Comparison of ENCODE assay signal across 13 cellular contexts in the genomic region with DNA sequence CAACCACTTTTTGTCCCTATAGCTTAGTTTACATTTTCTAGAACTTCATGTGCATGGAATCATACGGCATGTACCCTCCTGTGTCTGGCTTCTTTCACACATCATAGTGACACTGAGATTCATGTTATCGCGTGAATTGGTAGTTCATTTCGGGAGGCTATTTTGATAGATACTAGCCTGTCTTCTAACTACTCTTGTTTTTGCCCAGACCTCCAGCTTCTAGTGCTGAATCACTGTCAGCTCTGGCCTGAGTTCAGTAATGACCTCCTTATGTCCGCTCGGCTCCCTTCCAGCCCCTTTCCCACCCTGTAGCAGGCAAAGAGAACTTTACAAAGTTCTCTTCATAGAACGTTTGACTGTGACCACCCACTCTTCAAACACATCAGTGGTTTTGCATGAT. TPM values are rescaled to one million over a fixed set of nuclear protein-coding genes. Genes with fewer than 3 reads are reported as not detected.
DNase-seq lines count a peak whose midpoint lies in the region; ATAC-seq and TF ChIP-seq lines count a peak whose summit lies in the region.
"Had no signal": no experiment of that assay in that cellular context is flagged by ENCODE, and none has a peak within 500 bp of the region (broad histone marks: within the 10 kb centered on the region; RNA-seq: fewer than 3 reads in every experiment).

No MANE protein-coding gene starts in this region.

- no peaks in the 10 kb centered on the region for H3K27me3 ChIP-seq in transverse colon

- in situ Hi-C loops in transverse colon (cut with MboI; ENCODE audit: low pct_ligation_motif_present in 1 of 4, low pct_unique_long_range_greater_than_20kb in 1 of 4, low sequenced_read_pairs in 3 of 4): loop anchor here in 1 of 4 donors (10.0 to 25.0 kb wide), 2 partner anchors 146 to 244 kb away; no protein-coding TSS in a partner anchor

- no peak for TF ChIP-seq POLR2A in transverse colon (IDR thresholded peaks at IDR 0.05)

- CTCF ChIA-PET in activated B cell treated with CpG ODN at 0.5 μM for 24 hours (lab: Charles Lee): interaction anchor here (0.7 to 2.7 kb wide), 6 partner anchors 9 to 143 kb away, joined by 3 to 9 read pairs (median 8); a partner anchor contains a TSS
- CTCF ChIA-PET in activated CD4-positive, alpha-beta memory T cell treated with anti-CD3 and anti-CD28 coated beads for 36 hours (lab: Charles Lee): interaction anchor here (1.2 to 1.6 kb wide), 3 partner anchors 11 to 232 kb away, joined by 3 to 6 read pairs (median 4); no protein-coding TSS in a partner anchor

- H3K27me3 Mint-ChIP-seq in activated naive CD8-positive, alpha-beta T cell treated with anti-CD3 and anti-CD28 coated beads, Interleukin-2, amount 50 U/mL, for 24 hours: no peaks in the 10 kb centered on the region
- H3K27me3 Mint-ChIP-seq in activated naive CD8-positive, alpha-beta T cell treated with anti-CD3 and anti-CD28 coated beads for 36 hours: no peaks in the 10 kb centered on the region
- H3K27me3 Mint-ChIP-seq in activated B cell treated with CpG ODN at 0.5 μM for 24 hours: no peaks in the 10 kb centered on the region
- no peaks in the 10 kb centered on the region for H3K27me3 Mint-ChIP-seq in activated CD4-positive, alpha-beta memory T cell treated with anti-CD3 and anti-CD28 coated beads for 36 hours
- H3K27me3 Mint-ChIP-seq: activated naive CD8-positive, alpha-beta T cell treated with anti-CD3 and anti-CD28 coated beads, Interleukin-2, amount 10 ng/mL, durations not matched to agents 7 days and 5 days had no signal

- H3K27ac ChIP-seq in transverse colon: peak overlapping the region in 3 of 4 donors; percentile 29 to 76 (median 42)
- H3K27ac ChIP-seq: lower lobe of right lung had no signal

- peak overlapping the region; percentile 13 for H3K27ac Mint-ChIP-seq in activated naive CD8-positive, alpha-beta T cell treated with anti-CD3 and anti-CD28 coated beads, Interleukin-2, amount 50 U/mL, for 24 hours
- H3K27ac Mint-ChIP-seq in activated naive CD8-positive, alpha-beta T cell treated with anti-CD3 and anti-CD28 coated beads for 36 hours: no peak overlapping the region
- peak overlapping the region; percentile 97 for H3K27ac Mint-ChIP-seq in activated B cell treated with CpG ODN at 0.5 μM for 24 hours
- H3K27ac Mint-ChIP-seq in activated CD4-positive, alpha-beta memory T cell treated with anti-CD3 and anti-CD28 coated beads for 36 hours: no peak overlapping the region
- H3K27ac Mint-ChIP-seq: activated naive CD8-positive, alpha-beta T cell treated with anti-CD3 and anti-CD28 coated beads, Interleukin-2, amount 10 ng/mL, durations not matched to agents 7 days and 5 days had no signal

- H3K9me3 Mint-ChIP-seq in activated naive CD8-positive, alpha-beta T cell treated with anti-CD3 and anti-CD28 coated beads, Interleukin-2, amount 50 U/mL, for 24 hours: no peaks in the 10 kb centered on the region
- H3K9me3 Mint-ChIP-seq in activated naive CD8-positive, alpha-beta T cell treated with anti-CD3 and anti-CD28 coated beads for 36 hours: no peaks in the 10 kb centered on the region
- no peaks in the 10 kb centered on the region for H3K9me3 Mint-ChIP-seq in activated B cell treated with CpG ODN at 0.5 μM for 24 hours
- H3K9me3 Mint-ChIP-seq in activated CD4-positive, alpha-beta memory T cell treated with anti-CD3 and anti-CD28 coated beads for 36 hours: no peaks in the 10 kb centered on the region
- H3K9me3 Mint-ChIP-seq: activated naive CD8-positive, alpha-beta T cell treated with anti-CD3 and anti-CD28 coated beads, Interleukin-2, amount 10 ng/mL, durations not matched to agents 7 days and 5 days had no signal

- no peak overlapping the region for H3K4me3 Mint-ChIP-seq in activated naive CD8-positive, alpha-beta T cell treated with anti-CD3 and anti-CD28 coated beads, Interleukin-2, amount 50 U/mL, for 24 hours
- H3K4me3 Mint-ChIP-seq in activated naive CD8-positive, alpha-beta T cell treated with anti-CD3 and anti-CD28 coated beads for 36 hours: no peak overlapping the region
- peak overlapping the region; percentile 73 for H3K4me3 Mint-ChIP-seq in activated B cell treated with CpG ODN at 0.5 μM for 24 hours
- H3K4me3 Mint-ChIP-seq in activated CD4-positive, alpha-beta memory T cell treated with anti-CD3 and anti-CD28 coated beads for 36 hours: no peak overlapping the region
- H3K4me3 Mint-ChIP-seq: activated naive CD8-positive, alpha-beta T cell treated with anti-CD3 and anti-CD28 coated beads, Interleukin-2, amount 10 ng/mL, durations not matched to agents 7 days and 5 days had no signal

- DNase-seq in activated naive CD8-positive, alpha-beta T cell treated with anti-CD3 and anti-CD28 coated beads, Interleukin-2, amount 50 U/mL, for 24 hours: no peak
- no peak for DNase-seq in activated naive CD8-positive, alpha-beta T cell treated with anti-CD3 and anti-CD28 coated beads for 36 hours
- no peak for DNase-seq in activated B cell treated with CpG ODN at 0.5 μM for 24 hours
- DNase-seq in transverse colon: no peak
- no peak for DNase-seq in activated CD4-positive, alpha-beta memory T cell treated with anti-CD3 and anti-CD28 coated beads for 36 hours
- DNase-seq in SIG-M5 treated with dmso at 0.1 percent for 504 hours (lab: John Stamatoyannopoulos, UW; ENCODE audit: unreplicated experiment): no peak
- DNase-seq in activated CD4-positive, alpha-beta T cell treated with anti-CD3 and anti-CD28 coated beads for 1 hour: no peak
- DNase-seq: activated naive CD8-positive, alpha-beta T cell treated with anti-CD3 and anti-CD28 coated beads, Interleukin-2, amount 10 ng/mL, durations not matched to agents 7 days and 5 days; lower lobe of right lung had no signal

- H3K4me1 Mint-ChIP-seq in activated naive CD8-positive, alpha-beta T cell treated with anti-CD3 and anti-CD28 coated beads, Interleukin-2, amount 50 U/mL, for 24 hours: peaks cover 12% of the 10 kb centered on the region
- peaks cover 9% of the 10 kb centered on the region for H3K4me1 Mint-ChIP-seq in activated naive CD8-positive, alpha-beta T cell treated with anti-CD3 and anti-CD28 coated beads for 36 hours
- peaks cover 66% of the 10 kb centered on the region for H3K4me1 Mint-ChIP-seq in activated B cell treated with CpG ODN at 0.5 μM for 24 hours
- H3K4me1 Mint-ChIP-seq in activated CD4-positive, alpha-beta memory T cell treated with anti-CD3 and anti-CD28 coated beads for 36 hours (ENCODE audit: low read depth): peaks cover 12% of the 10 kb centered on the region

- peaks cover 22% of the 10 kb centered on the region for H3K36me3 Mint-ChIP-seq in activated naive CD8-positive, alpha-beta T cell treated with anti-CD3 and anti-CD28 coated beads, Interleukin-2, amount 50 U/mL, for 24 hours (ENCODE audit: low read depth)
- peaks cover 36% of the 10 kb centered on the region for H3K36me3 Mint-ChIP-seq in activated naive CD8-positive, alpha-beta T cell treated with anti-CD3 and anti-CD28 coated beads for 36 hours
- H3K36me3 Mint-ChIP-seq in activated B cell treated with CpG ODN at 0.5 μM for 24 hours (ENCODE audit: low read depth): peaks cover 43% of the 10 kb centered on the region
- peaks cover 30% of the 10 kb centered on the region for H3K36me3 Mint-ChIP-seq in activated CD4-positive, alpha-beta memory T cell treated with anti-CD3 and anti-CD28 coated beads for 36 hours

- no peak for TF ChIP-seq EP300 in transverse colon (IDR thresholded peaks at IDR 0.05; ENCODE audit: low read depth)

- WGBS in transverse colon (ENCODE audit: low coverage in 1 of 2), 2 donors: 83 to 89% methylated on average over 7 of the region's 7 CpGs

- H3K4me3 ChIP-seq in transverse colon: no peak overlapping the region
- H3K4me3 ChIP-seq: lower lobe of right lung had no signal

- POLR2A ChIA-PET in activated B cell treated with CpG ODN at 0.5 μM for 24 hours (lab: Charles Lee): interaction anchor here (0.5 to 5.3 kb wide), 16 partner anchors 8 to 1219 kb away, joined by 3 to 287 read pairs (median 8); a partner anchor contains a TSS
- POLR2A ChIA-PET in activated CD4-positive, alpha-beta memory T cell treated with anti-CD3 and anti-CD28 coated beads for 36 hours (lab: Charles Lee): interaction anchor here (1.5 kb wide), 1 partner anchor 224 kb away, joined by 4 read pairs; a partner anchor contains a TSS

- H3K4me1 ChIP-seq in transverse colon: no peaks in the 10 kb centered on the region
- H3K4me1 ChIP-seq: lower lobe of right lung had no signal

- no peak for ATAC-seq in activated naive CD8-positive, alpha-beta T cell treated with anti-CD3 and anti-CD28 coated beads, Interleukin-2, amount 50 U/mL, for 24 hours
- ATAC-seq in HG02798 (IDR thresholded peaks at IDR 0.05; ENCODE audit: poor library complexity, unreplicated experiment) (peak; percentile 5), activated B cell treated with CpG ODN at 0.5 μM for 24 hours (ENCODE audit: low read depth) (no peak)

- TF ChIP-seq CTCF in activated B cell treated with CpG ODN at 0.5 μM for 24 hours (IDR thresholded peaks at IDR 0.05) (no peak), transverse colon (IDR thresholded peaks at IDR 0.05) (no peak)

- no peaks in the 10 kb centered on the region for H3K9me3 ChIP-seq in transverse colon
- H3K9me3 ChIP-seq: lower lobe of right lung had no signal

- intact Hi-C loops in activated B cell treated with CpG ODN at 0.5 μM for 24 hours (cut with micrococcal nuclease) (loop anchor here (5.0 kb wide), 2 partner anchors 906 to 966 kb away; no protein-coding TSS in a partner anchor), transverse colon (cut with DNase I; ENCODE audit: low total_unique reads) (no loop called here)
- intact Hi-C loops in activated CD4-positive, alpha-beta memory T cell treated with anti-CD3 and anti-CD28 coated beads for 36 hours (cut with micrococcal nuclease): no loop called here

- no peaks in the 10 kb centered on the region for H3K36me3 ChIP-seq in transverse colon
- H3K36me3 ChIP-seq: lower lobe of right lung had no signal

RNA-seq across cellular contexts. Expression of a gene that starts 14.1 kb away (rescaled TPM):
- 100 to 1,000 TPM; 139 to 140 TPM for total RNA-seq in activated naive CD8-positive, alpha-beta T cell treated with anti-CD3 and anti-CD28 coated beads for 36 hours
- total RNA-seq in activated B cell treated with CpG ODN at 0.5 μM for 24 hours (99.5 and 102 TPM in 2 replicates), transverse colon (100 to 1,000 TPM in 1 of 4 donors, 1 to 10 TPM in 3; 1.1 to 134 (median 2.2) TPM)
- 10 to 100 TPM; 80.3 to 81.3 TPM for total RNA-seq in activated CD4-positive, alpha-beta memory T cell treated with anti-CD3 and anti-CD28 coated beads for 36 hours

RNA-seq across cellular contexts. Expression of a gene that starts 45.8 kb away (rescaled TPM):
- not detected for total RNA-seq in activated naive CD8-positive, alpha-beta T cell treated with anti-CD3 and anti-CD28 coated beads for 36 hours
- total RNA-seq in activated B cell treated with CpG ODN at 0.5 μM for 24 hours (0.34 and 1.3 TPM in 2 replicates), transverse colon (not detected)
- not detected for total RNA-seq in activated CD4-positive, alpha-beta memory T cell treated with anti-CD3 and anti-CD28 coated beads for 36 hours
- total RNA-seq: A673; activated naive CD8-positive, alpha-beta T cell treated with anti-CD3 and anti-CD28 coated beads, Interleukin-2, amount 10 ng/mL, durations not matched to agents 7 days and 5 days; esophagus mucosa; lower lobe of right lung; ureter had no signal

Comparison
In these comparisons a context has a peak if more than half of its experiments do, and no peak if none do; other contexts are left out.
1. H3K27ac Mint-ChIP-seq: peak in activated naive CD8-positive, alpha-beta T cell treated with anti-CD3 and anti-CD28 coated beads, Interleukin-2, amount 50 U/mL, for 24 hours (single experiment) and activated B cell treated with CpG ODN at 0.5 μM for 24 hours (single experiment); none in activated naive CD8-positive, alpha-beta T cell treated with anti-CD3 and anti-CD28 coated beads for 36 hours (single experiment) and activated CD4-positive, alpha-beta memory T cell treated with anti-CD3 and anti-CD28 coated beads for 36 hours (single experiment).